ENCODE assay signal across 1 cellular context in the genomic region with DNA sequence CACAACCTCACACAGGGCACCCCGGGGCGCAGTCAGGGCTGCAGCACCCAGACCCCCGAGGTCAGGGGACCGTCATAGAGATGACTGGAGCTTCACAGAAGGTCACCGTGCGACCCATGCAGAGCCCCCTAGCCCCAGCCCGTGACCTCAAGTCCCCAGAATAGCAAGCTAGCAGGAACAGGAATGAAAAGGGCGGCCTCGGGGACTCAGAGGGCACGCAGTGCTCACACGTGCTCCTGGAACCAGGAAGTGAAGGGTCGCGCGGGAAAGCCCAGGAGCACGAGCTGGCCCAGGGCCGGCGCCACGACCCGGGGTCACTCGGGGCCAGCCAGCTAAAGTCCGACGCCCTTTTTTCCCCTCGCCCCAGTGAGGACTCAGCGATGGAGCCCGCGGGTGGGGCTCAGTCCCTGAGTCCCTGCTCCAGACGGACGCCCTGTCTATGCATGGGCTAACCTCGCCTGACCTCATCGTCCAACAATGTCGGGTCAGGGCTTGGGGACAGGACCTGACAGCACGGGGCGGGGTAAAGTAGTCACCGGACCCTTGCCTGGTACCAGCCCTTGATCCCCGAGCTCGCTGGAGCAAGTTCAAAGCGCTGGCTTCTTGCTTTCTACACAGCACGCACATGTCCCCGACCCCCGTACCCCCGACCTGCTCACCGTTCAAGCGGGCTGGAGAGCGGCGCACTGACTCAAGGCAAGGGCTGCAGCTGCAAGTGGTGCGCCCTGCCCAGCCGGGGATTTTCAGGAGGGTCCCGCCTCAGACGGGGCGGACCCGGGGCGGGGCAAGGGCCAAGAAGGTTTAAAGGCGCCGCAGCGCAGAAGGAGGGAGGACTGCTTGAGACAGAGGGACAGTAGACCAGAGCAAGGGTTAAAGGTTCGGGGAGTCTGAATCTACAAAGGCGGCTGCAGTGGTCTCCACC.
TF ChIP-seq lines count a peak whose summit lies in the region.

Gene TAGLN2 (minus strand): TSS at position 717 of the 922 bp plus-strand sequence. CDS start 4,998 bp downstream, outside the sequence.

TF ChIP-seq in GM12878, 131 proteins besides CTCF, POLR2A, EP300 and RAD21 (continued from another document):
- TF ChIP-seq, protein P1, sequence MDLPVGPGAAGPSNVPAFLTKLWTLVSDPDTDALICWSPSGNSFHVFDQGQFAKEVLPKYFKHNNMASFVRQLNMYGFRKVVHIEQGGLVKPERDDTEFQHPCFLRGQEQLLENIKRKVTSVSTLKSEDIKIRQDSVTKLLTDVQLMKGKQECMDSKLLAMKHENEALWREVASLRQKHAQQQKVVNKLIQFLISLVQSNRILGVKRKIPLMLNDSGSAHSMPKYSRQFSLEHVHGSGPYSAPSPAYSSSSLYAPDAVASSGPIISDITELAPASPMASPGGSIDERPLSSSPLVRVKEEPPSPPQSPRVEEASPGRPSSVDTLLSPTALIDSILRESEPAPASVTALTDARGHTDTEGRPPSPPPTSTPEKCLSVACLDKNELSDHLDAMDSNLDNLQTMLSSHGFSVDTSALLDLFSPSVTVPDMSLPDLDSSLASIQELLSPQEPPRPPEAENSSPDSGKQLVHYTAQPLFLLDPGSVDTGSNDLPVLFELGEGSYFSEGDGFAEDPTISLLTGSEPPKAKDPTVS (IDR thresholded peaks at IDR 0.05; ENCODE audit: low read depth, low read length) = no peak
- TF ChIP-seq CBX5 (IDR thresholded peaks at IDR 0.05; ENCODE audit: low read depth) (no peak), BACH1 (IDR thresholded peaks at IDR 0.05; ENCODE audit: borderline replicate concordance) (peak; percentile 67), NR2F1 (conservative IDR thresholded peaks at IDR 0.05) (peak; percentile 80), YBX1 (IDR thresholded peaks at IDR 0.05) (no peak), JUND (IDR thresholded peaks at IDR 0.05; ENCODE audit: low read depth, low read length) (no peak), PRDM15 (CRISPR knock-in tag; IDR thresholded peaks at IDR 0.05) (no peak), HDAC6 (IDR thresholded peaks at IDR 0.05; ENCODE audit: unreplicated experiment) (peak; percentile 63), HDAC2 (IDR thresholded peaks at IDR 0.05) (no peak), ATF7 (IDR thresholded peaks at IDR 0.05; ENCODE audit: low read depth) (0 out of 2 replicates have a peak, but pooled peaks have one; percentile 9), RBBP5 (conservative IDR thresholded peaks at IDR 0.05) (no peak), NR2C2 (IDR thresholded peaks at IDR 0.05; ENCODE audit: borderline replicate concordance, control insufficient read depth, insufficient read length, low read depth) (no peak), TCF12 (IDR thresholded peaks at IDR 0.05; ENCODE audit: low read depth, low read length) (peak; percentile 85), CREM (IDR thresholded peaks at IDR 0.05; ENCODE audit: low read depth) (0 out of 2 replicates have a peak, but pooled peaks have one; percentile 4), TARDBP (IDR thresholded peaks at IDR 0.05; ENCODE audit: borderline replicate concordance) (no peak)
- TF ChIP-seq, protein P2, sequence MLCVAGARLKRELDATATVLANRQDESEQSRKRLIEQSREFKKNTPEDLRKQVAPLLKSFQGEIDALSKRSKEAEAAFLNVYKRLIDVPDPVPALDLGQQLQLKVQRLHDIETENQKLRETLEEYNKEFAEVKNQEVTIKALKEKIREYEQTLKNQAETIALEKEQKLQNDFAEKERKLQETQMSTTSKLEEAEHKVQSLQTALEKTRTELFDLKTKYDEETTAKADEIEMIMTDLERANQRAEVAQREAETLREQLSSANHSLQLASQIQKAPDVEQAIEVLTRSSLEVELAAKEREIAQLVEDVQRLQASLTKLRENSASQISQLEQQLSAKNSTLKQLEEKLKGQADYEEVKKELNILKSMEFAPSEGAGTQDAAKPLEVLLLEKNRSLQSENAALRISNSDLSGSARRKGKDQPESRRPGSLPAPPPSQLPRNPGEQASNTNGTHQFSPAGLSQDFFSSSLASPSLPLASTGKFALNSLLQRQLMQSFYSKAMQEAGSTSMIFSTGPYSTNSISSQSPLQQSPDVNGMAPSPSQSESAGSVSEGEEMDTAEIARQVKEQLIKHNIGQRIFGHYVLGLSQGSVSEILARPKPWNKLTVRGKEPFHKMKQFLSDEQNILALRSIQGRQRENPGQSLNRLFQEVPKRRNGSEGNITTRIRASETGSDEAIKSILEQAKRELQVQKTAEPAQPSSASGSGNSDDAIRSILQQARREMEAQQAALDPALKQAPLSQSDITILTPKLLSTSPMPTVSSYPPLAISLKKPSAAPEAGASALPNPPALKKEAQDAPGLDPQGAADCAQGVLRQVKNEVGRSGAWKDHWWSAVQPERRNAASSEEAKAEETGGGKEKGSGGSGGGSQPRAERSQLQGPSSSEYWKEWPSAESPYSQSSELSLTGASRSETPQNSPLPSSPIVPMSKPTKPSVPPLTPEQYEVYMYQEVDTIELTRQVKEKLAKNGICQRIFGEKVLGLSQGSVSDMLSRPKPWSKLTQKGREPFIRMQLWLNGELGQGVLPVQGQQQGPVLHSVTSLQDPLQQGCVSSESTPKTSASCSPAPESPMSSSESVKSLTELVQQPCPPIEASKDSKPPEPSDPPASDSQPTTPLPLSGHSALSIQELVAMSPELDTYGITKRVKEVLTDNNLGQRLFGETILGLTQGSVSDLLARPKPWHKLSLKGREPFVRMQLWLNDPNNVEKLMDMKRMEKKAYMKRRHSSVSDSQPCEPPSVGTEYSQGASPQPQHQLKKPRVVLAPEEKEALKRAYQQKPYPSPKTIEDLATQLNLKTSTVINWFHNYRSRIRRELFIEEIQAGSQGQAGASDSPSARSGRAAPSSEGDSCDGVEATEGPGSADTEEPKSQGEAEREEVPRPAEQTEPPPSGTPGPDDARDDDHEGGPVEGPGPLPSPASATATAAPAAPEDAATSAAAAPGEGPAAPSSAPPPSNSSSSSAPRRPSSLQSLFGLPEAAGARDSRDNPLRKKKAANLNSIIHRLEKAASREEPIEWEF (IDR thresholded peaks at IDR 0.05; ENCODE audit: insufficient replicate concordance, low read depth, low read length) = no peak
- TF ChIP-seq, protein P3, sequence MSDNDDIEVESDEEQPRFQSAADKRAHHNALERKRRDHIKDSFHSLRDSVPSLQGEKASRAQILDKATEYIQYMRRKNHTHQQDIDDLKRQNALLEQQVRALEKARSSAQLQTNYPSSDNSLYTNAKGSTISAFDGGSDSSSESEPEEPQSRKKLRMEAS (IDR thresholded peaks at IDR 0.05; ENCODE audit: low read depth, low read length) = peak; percentile 80
